29 cellular contexts compared by ENCODE assay signal in genomic region chr5:139514486-139514856, GRCh38. TPM values are rescaled to one million over a fixed set of nuclear protein-coding genes. Genes with fewer than 3 reads are reported as not detected.
DNase-seq lines count a peak whose midpoint lies in the region; TF ChIP-seq lines count a peak whose summit lies in the region.
"Had no signal": no experiment of that assay in that cellular context is flagged by ENCODE, and none has a peak within 500 bp of the region (broad histone marks: within the 10 kb centered on the region; RNA-seq: fewer than 3 reads in every experiment).

No MANE protein-coding gene starts in this region.

- CTCF ChIA-PET in MCF 10A (lab: Yijun Ruan, JAX), result interaction anchor here (0.5 to 9.6 kb wide), 33 partner anchors 10 to 1129 kb away, joined by 3 to 434 read pairs (median 5); partner anchors contain the start of genes DNAJC18, ECSCR and STING1
- CTCF ChIA-PET in mammary epithelial cell (lab: Charles Lee; ENCODE audit: low non-redundant PET), result no interaction called here
- CTCF ChIA-PET in Calu3 (lab: Charles Lee), result interaction anchor here (0.6 to 4.7 kb wide), 3 partner anchors 17 to 92 kb away, joined by 4 to 69 read pairs (median 5); no protein-coding TSS in a partner anchor

- H3K4me1 Mint-ChIP-seq in MCF 10A (ENCODE audit: insufficient read depth, unreplicated experiment), result peaks cover 16% of the 10 kb centered on the region
- peaks cover 19% of the 10 kb centered on the region for H3K4me1 Mint-ChIP-seq in Calu3 (ENCODE audit: low read depth, unreplicated experiment)

- H3K27ac Mint-ChIP-seq in MCF 10A (ENCODE audit: low read depth, unreplicated experiment), result no peak overlapping the region
- no peak overlapping the region for H3K27ac Mint-ChIP-seq in Calu3 (ENCODE audit: unreplicated experiment)
- H3K27ac Mint-ChIP-seq: CD14-positive monocyte; effector memory CD8-positive, alpha-beta T cell; stimulated activated naive B cell treated with anti-CD40 and anti-IgM and Interleukin-4, amounts not matched to agents 10 μg/mL and 1 μg/mL and 100 μg/mL, for 72 hours had no signal

- H3K36me3 Mint-ChIP-seq in MCF 10A (ENCODE audit: insufficient read depth, unreplicated experiment) (peaks cover 9% of the 10 kb centered on the region), Calu3 (ENCODE audit: insufficient read depth, unreplicated experiment) (peaks cover 18% of the 10 kb centered on the region)

- POLR2A ChIA-PET in MCF 10A (lab: Yijun Ruan, JAX), result interaction anchor here (0.6 to 1.9 kb wide), 4 partner anchors 50 to 95 kb away, joined by 4 to 13 read pairs (median 5); no protein-coding TSS in a partner anchor

- H3K4me3 ChIP-seq in breast epithelium, result no peak overlapping the region
- H3K4me3 ChIP-seq in mammary epithelial cell (replicated peaks in 1 of 3; ENCODE audit: insufficient read depth in 1 of 3, low read depth in 2 of 3, low read length in 3 of 3), result no peak overlapping the region
- H3K4me3 ChIP-seq in Karpas-422 (ENCODE audit: low read length), result no peak overlapping the region
- H3K4me3 ChIP-seq: cardiac muscle cell, coronary artery, esophagus muscularis mucosa, gastrocnemius medialis, HAP-1, hepatocyte, lung, upper lobe of right lung had no signal

- peak; percentile 65 for DNase-seq in MCF 10A (ENCODE audit: unreplicated experiment)
- no peak for DNase-seq in breast epithelium (ENCODE audit: low spot score in 2 of 2)
- DNase-seq in RPMI8226, result peak; percentile 55
- peak; percentile 81 for DNase-seq in mammary epithelial cell
- no peak for DNase-seq in Calu3
- DNase-seq in Karpas-422, result no peak
- DNase-seq: activated naive CD4-positive, alpha-beta T cell; activated T-cell treated with anti-CD3 and anti-CD28 coated beads, Interleukin-2, amount 50 U/mL, for 1 hour; DMS79 treated with DMSO at 0.1 percent for 48 hours; effector memory CD8-positive, alpha-beta T cell; gastrocnemius medialis; KBM-7; NCI-H1436; right cardiac atrium; SK-N-SH; stimulated activated CD4-positive, alpha-beta T cell treated with anti-CD3 and anti-CD28 coated beads, Interleukin-4, amount 100 ng/mL, for 1 hour; stimulated activated naive B cell treated with anti-CD40 and anti-IgM and Interleukin-4, amounts not matched to agents 10 μg/mL and 1 μg/mL and 100 μg/mL, for 72 hours; upper lobe of right lung had no signal

- in situ Hi-C loops in mammary epithelial cell (cut with MboI; ENCODE audit: low sequenced_read_pairs in 2 of 2), result no loop called here

- TF ChIP-seq CTCF in MCF 10A (IDR thresholded peaks at IDR 0.05; ENCODE audit: unreplicated experiment) (no peak), breast epithelium (IDR thresholded peaks at IDR 0.05) (no peak), mammary epithelial cell (conservative IDR thresholded peaks at IDR 0.05 in 1 of 2, IDR thresholded peaks at IDR 0.05 in 1 of 2; ENCODE audit: extremely low read depth in 1 of 2, insufficient read depth in 1 of 2, low read depth in 1 of 2, low read length in 2 of 2) (no peak), Calu3 (IDR thresholded peaks at IDR 0.05; ENCODE audit: unreplicated experiment) (no peak)

- H3K4me3 Mint-ChIP-seq in MCF 10A (ENCODE audit: unreplicated experiment) (no peak overlapping the region), Calu3 (ENCODE audit: low read depth, unreplicated experiment) (no peak overlapping the region)
- H3K4me3 Mint-ChIP-seq: CD14-positive monocyte; effector memory CD8-positive, alpha-beta T cell; neural crest cell; stimulated activated naive B cell treated with anti-CD40 and anti-IgM and Interleukin-4, amounts not matched to agents 10 μg/mL and 1 μg/mL and 100 μg/mL, for 72 hours had no signal

- H3K36me3 ChIP-seq in breast epithelium (no peaks in the 10 kb centered on the region), mammary epithelial cell (ENCODE audit: insufficient read depth, low read length) (no peaks in the 10 kb centered on the region), Karpas-422 (ENCODE audit: insufficient read depth, low read length) (no peaks in the 10 kb centered on the region)
- H3K36me3 ChIP-seq: cardiac muscle cell, esophagus muscularis mucosa, gastrocnemius medialis, HAP-1, upper lobe of right lung had no signal

- TF ChIP-seq POLR2A in breast epithelium (IDR thresholded peaks at IDR 0.05), result no peak

- no peak overlapping the region for H2AFZ ChIP-seq in mammary epithelial cell (ENCODE audit: low read depth, low read length)
- H2AFZ ChIP-seq in Karpas-422 (ENCODE audit: low read length), result no peak overlapping the region
- H2AFZ ChIP-seq: hepatocyte had no signal

- H3K4me1 ChIP-seq in breast epithelium, result no peaks in the 10 kb centered on the region
- peaks cover 21% of the 10 kb centered on the region for H3K4me1 ChIP-seq in mammary epithelial cell (ENCODE audit: insufficient read depth, low read length)
- peaks cover 23% of the 10 kb centered on the region for H3K4me1 ChIP-seq in Karpas-422 (ENCODE audit: low read length)

- no peaks in the 10 kb centered on the region for H3K79me2 ChIP-seq in mammary epithelial cell (ENCODE audit: insufficient read depth, low read length)
- H3K79me2 ChIP-seq in Karpas-422 (ENCODE audit: low read length), result no peaks in the 10 kb centered on the region
- H3K79me2 ChIP-seq: hepatocyte had no signal

- H3K9me2 ChIP-seq in Karpas-422 (replicated peaks; ENCODE audit: insufficient read depth, low read length), result no peaks in the 10 kb centered on the region
- H3K9me2 ChIP-seq: SK-N-SH had no signal

- H3K27me3 ChIP-seq in breast epithelium (no peaks in the 10 kb centered on the region), mammary epithelial cell (ENCODE audit: insufficient read depth, low read length) (no peaks in the 10 kb centered on the region), Karpas-422 (ENCODE audit: low read length) (no peaks in the 10 kb centered on the region)
- H3K27me3 ChIP-seq: cardiac muscle cell, esophagus muscularis mucosa, gastrocnemius medialis, hepatocyte, upper lobe of right lung had no signal

- H4K20me1 ChIP-seq in mammary epithelial cell (ENCODE audit: insufficient read depth, low read length) (no peaks in the 10 kb centered on the region), Karpas-422 (ENCODE audit: insufficient read depth, low read depth, low read length) (no peaks in the 10 kb centered on the region)

- H3K27ac ChIP-seq in breast epithelium (no peak overlapping the region), mammary epithelial cell (ENCODE audit: insufficient read depth, low read depth, low read length) (no peak overlapping the region), temporal lobe (ENCODE audit: low read depth, low read length) (peak overlapping the region; percentile 20), Karpas-422 (ENCODE audit: low read length) (no peak overlapping the region)
- H3K27ac ChIP-seq: cardiac muscle cell, coronary artery, esophagus muscularis mucosa, hepatocyte, upper lobe of right lung had no signal

- H3K4me2 ChIP-seq in mammary epithelial cell (ENCODE audit: insufficient read depth, low read depth, low read length) (no peak overlapping the region), Karpas-422 (ENCODE audit: low read depth, low read length, poor library complexity, severe bottlenecking) (no peak overlapping the region)
- H3K4me2 ChIP-seq: hepatocyte, SK-N-SH had no signal

- no peak overlapping the region for H3K9ac ChIP-seq in mammary epithelial cell (ENCODE audit: insufficient read depth, low read length)
- H3K9ac ChIP-seq in Karpas-422 (ENCODE audit: low read length), result no peak overlapping the region
- H3K9ac ChIP-seq: SK-N-SH had no signal

- H3K27me3 Mint-ChIP-seq in MCF 10A (ENCODE audit: insufficient read depth, unreplicated experiment), result no peaks in the 10 kb centered on the region
- H3K27me3 Mint-ChIP-seq in Calu3 (ENCODE audit: unreplicated experiment), result no peaks in the 10 kb centered on the region
- H3K27me3 Mint-ChIP-seq: effector memory CD8-positive, alpha-beta T cell had no signal

- BruUV-seq in MCF 10A (replicated peaks; lab: Mats Ljungman, UMichigan), result no TSS peak
- BruUV-seq in mammary epithelial cell (replicated peaks; lab: Mats Ljungman, UMichigan), result no TSS peak
- BruUV-seq in Calu3 (replicated peaks; lab: Mats Ljungman, UMichigan), result no TSS peak

- no peaks in the 10 kb centered on the region for H3K9me3 Mint-ChIP-seq in MCF 10A (ENCODE audit: unreplicated experiment)
- no peaks in the 10 kb centered on the region for H3K9me3 Mint-ChIP-seq in Calu3 (ENCODE audit: low read depth, unreplicated experiment)
- H3K9me3 Mint-ChIP-seq: effector memory CD8-positive, alpha-beta T cell; neural crest cell; stimulated activated naive B cell treated with anti-CD40 and anti-IgM and Interleukin-4, amounts not matched to agents 10 μg/mL and 1 μg/mL and 100 μg/mL, for 72 hours had no signal

- intact Hi-C loops in MCF 10A (cut with micrococcal nuclease) (no loop called here), breast epithelium (cut with DNase I; ENCODE audit: low total_unique reads) (no loop called here), mammary epithelial cell (cut with micrococcal nuclease) (no loop called here), Calu3 (cut with micrococcal nuclease; ENCODE audit: unreplicated experiment) (no loop called here)

- dilution Hi-C loops in mammary epithelial cell (cut with HindIII; ENCODE audit: low sequenced_read_pairs), result no loop called here

- H3K9me3 ChIP-seq in breast epithelium, result no peaks in the 10 kb centered on the region
- H3K9me3 ChIP-seq in mammary epithelial cell (replicated peaks; ENCODE audit: insufficient read depth, low read length), result no peaks in the 10 kb centered on the region
- no peaks in the 10 kb centered on the region for H3K9me3 ChIP-seq in Karpas-422 (ENCODE audit: low read length)
- H3K9me3 ChIP-seq: esophagus muscularis mucosa, gastrocnemius medialis, HAP-1, SK-N-SH, upper lobe of right lung had no signal

- WGBS in mammary epithelial cell (ENCODE audit: low coverage, missing lambda C conversion rate), result 11% methylated on average over 2 of the region's 2 CpGs

RNA-seq across cellular contexts. Expression of gene STING1, which starts 31.9 kb away (rescaled TPM):
- 33.1 and 35.1 TPM in 2 replicates for total RNA-seq in MCF 10A (2022)
- 10 to 100 TPM; 22.0 to 47.9 (median 39.0) TPM for total RNA-seq in breast epithelium
- 10 to 100 TPM; 10.7 to 36.6 TPM for total RNA-seq in mammary epithelial cell
- polyA plus RNA-seq in mammary epithelial cell, result 35.3 TPM
- 22.4 TPM for polyA minus RNA-seq in mammary epithelial cell
- 3.2 TPM for total RNA-seq in temporal lobe
- total RNA-seq in Calu3 (2022), result 34.1 and 79.6 TPM in 2 replicates
- not detected in 2 replicates for total RNA-seq in Karpas-422 (2014; rRNA removed; shearing (Covaris generic); ENCODE audit: low replicate concordance)

RNA-seq across cellular contexts. Expression of gene SMIM33, which starts 43.7 kb away (rescaled TPM):
- total RNA-seq in MCF 10A (2022), result not detected in 2 replicates
- total RNA-seq in breast epithelium, result not detected
- not detected for total RNA-seq in mammary epithelial cell
- polyA plus RNA-seq in mammary epithelial cell, result not detected
- not detected for polyA minus RNA-seq in mammary epithelial cell
- not detected for total RNA-seq in temporal lobe
- total RNA-seq in Calu3 (2022), result not detected in 2 replicates
- not detected in 2 replicates for total RNA-seq in Karpas-422 (2014; rRNA removed; shearing (Covaris generic); ENCODE audit: low replicate concordance)
- total RNA-seq: cardiac muscle cell, esophagus muscularis mucosa, gastrocnemius medialis, hepatocyte, lung, NCI-H460, neural crest cell, OCI-LY7, right cardiac atrium, upper lobe of right lung had no signal
- polyA plus RNA-seq: cardiac muscle cell, CD14-positive monocyte, hepatocyte, right cardiac atrium, SK-N-SH had no signal

RNA-seq across cellular contexts. Expression of gene UBE2D2, which starts 46.7 kb away (rescaled TPM):
- total RNA-seq in MCF 10A (2022) (306 and 329 TPM in 2 replicates), breast epithelium (10 to 100 TPM; 55.1 to 68.3 (median 58.1) TPM), mammary epithelial cell (100 to 1,000 TPM in 1 of 2 donors, 10 to 100 TPM in 1; 47.0 to 141 TPM), temporal lobe (97.1 TPM), Calu3 (2022) (179 and 187 TPM in 2 replicates)
- 40.1 TPM for polyA plus RNA-seq in mammary epithelial cell
- 66.4 TPM for polyA minus RNA-seq in mammary epithelial cell
- total RNA-seq in Karpas-422 (2014; rRNA removed; shearing (Covaris generic); ENCODE audit: low replicate concordance), result 80.2 and 105 TPM in 2 replicates

RNA-seq across cellular contexts. Expression of gene ECSCR, which starts 51.9 kb away (rescaled TPM):
- total RNA-seq in MCF 10A (2022) (not detected in 2 replicates), breast epithelium (10 to 100 TPM in 2 of 3 donors, 1 to 10 TPM in 1; 6.6 to 39.3 (median 17.4) TPM), mammary epithelial cell (not detected), temporal lobe (3.4 TPM), Calu3 (2022) (not detected in 2 replicates)
- polyA plus RNA-seq in mammary epithelial cell, result not detected
- not detected for polyA minus RNA-seq in mammary epithelial cell
- not detected in 2 replicates for total RNA-seq in Karpas-422 (2014; rRNA removed; shearing (Covaris generic); ENCODE audit: low replicate concordance)
- total RNA-seq: cardiac muscle cell, NCI-H460, neural crest cell, OCI-LY7 had no signal
- polyA plus RNA-seq: CD14-positive monocyte had no signal

Comparison
In these comparisons a context has a peak if more than half of its experiments do, and no peak if none do; other contexts are left out.
1. DNase-seq: peak in MCF 10A (single experiment), RPMI8226 (single experiment) and mammary epithelial cell (single experiment); none in breast epithelium (0 of 2), Calu3 (single experiment) and Karpas-422 (single experiment).